Comparison of ENCODE assay signal across 10 cellular contexts in genomic region chrX:153410888-153411254, GRCh38. TPM values are rescaled to one million over a fixed set of nuclear protein-coding genes. Genes with fewer than 3 reads are reported as not detected.
DNase-seq lines count a peak whose midpoint lies in the region; ATAC-seq and TF ChIP-seq lines count a peak whose summit lies in the region.
"Had no signal": no experiment of that assay in that cellular context is flagged by ENCODE, and none has a peak within 500 bp of the region (broad histone marks: within the 10 kb centered on the region; RNA-seq: fewer than 3 reads in every experiment).

No MANE protein-coding gene starts in this region.

- no peak for DNase-seq in Calu3
- no peak for DNase-seq in esophagus muscularis mucosa (ENCODE audit: extremely low spot score)
- DNase-seq in prostate gland (ENCODE audit: low spot score) = no peak
- DNase-seq in activated CD4-positive, CD25-positive, alpha-beta regulatory T cell treated with anti-CD3 and anti-CD28 coated beads, Interleukin-2, amount 50 U/mL, for 72 hours = no peak
- DNase-seq: NCI-H526 treated with DMSO at 0.1 percent for 48 hours had no signal

- no peak for TF ChIP-seq POLR2A in esophagus muscularis mucosa (IDR thresholded peaks at IDR 0.05; ENCODE audit: low read depth)
- no peak for TF ChIP-seq POLR2A in prostate gland (IDR thresholded peaks at IDR 0.05)

- no peaks in the 10 kb centered on the region for H3K27me3 ChIP-seq in OCI-LY3 (ENCODE audit: low read depth, low read length)
- no peaks in the 10 kb centered on the region for H3K27me3 ChIP-seq in esophagus muscularis mucosa
- H3K27me3 ChIP-seq in prostate gland (replicated peaks; ENCODE audit: insufficient read depth) = no peaks in the 10 kb centered on the region

- intact Hi-C loops in Calu3 (cut with micrococcal nuclease; ENCODE audit: unreplicated experiment) = no loop called here
- intact Hi-C loops in esophagus muscularis mucosa (cut with DNase I) = no loop called here
- intact Hi-C loops in prostate gland (cut with DNase I) = no loop called here

- no peak for TF ChIP-seq CTCF in Calu3 (IDR thresholded peaks at IDR 0.05; ENCODE audit: unreplicated experiment)
- no peak for TF ChIP-seq CTCF in OCI-LY3 (IDR thresholded peaks at IDR 0.05; ENCODE audit: low read depth, low read length)
- TF ChIP-seq CTCF in esophagus muscularis mucosa (IDR thresholded peaks at IDR 0.05) = no peak
- no peak for TF ChIP-seq CTCF in prostate gland (IDR thresholded peaks at IDR 0.05)

- BruUV-seq in Calu3 (replicated peaks; lab: Mats Ljungman, UMichigan) = no TSS peak

- H3K4me1 ChIP-seq in OCI-LY3 (ENCODE audit: low read length) (peaks cover 15% of the 10 kb centered on the region), esophagus muscularis mucosa (peaks cover 0 to 18% (median 17%) of the 10 kb centered on the region in 4 donors), prostate gland (replicated peaks) (no peaks in the 10 kb centered on the region)

- H3K79me2 ChIP-seq in OCI-LY3 (ENCODE audit: low read length) = peaks cover 7% of the 10 kb centered on the region; the same call in 1 of the 2 replicates

- no peak overlapping the region for H3K27ac ChIP-seq in OCI-LY3 (ENCODE audit: low read length)
- H3K27ac ChIP-seq in esophagus muscularis mucosa (replicated peaks in 1 of 4) = no peak overlapping the region
- H3K27ac ChIP-seq in prostate gland = no peak overlapping the region
- H3K27ac ChIP-seq: epithelial cell of prostate had no signal

- H3K4me1 Mint-ChIP-seq in Calu3 (ENCODE audit: low read depth, unreplicated experiment) = no peaks in the 10 kb centered on the region

- H3K4me3 ChIP-seq in OCI-LY3 (ENCODE audit: low read length) = peak overlapping the region; percentile 98
- H3K4me3 ChIP-seq in esophagus muscularis mucosa = peak overlapping the region; percentile 60 to 68 (median 62)
- H3K4me3 ChIP-seq in prostate gland = peak overlapping the region; percentile 25 to 32

- H3K4me2 ChIP-seq in OCI-LY3 (ENCODE audit: low read length) = peak overlapping the region; percentile 99

- TF ChIP-seq EP300 in esophagus muscularis mucosa (IDR thresholded peaks at IDR 0.05) = no peak

- no peaks in the 10 kb centered on the region for H4K20me1 ChIP-seq in OCI-LY3 (ENCODE audit: insufficient read depth, low read length)

- 77% methylated on average over 9 of the region's 12 CpGs for WGBS in esophagus muscularis mucosa
- 63% methylated on average over 9 of the region's 12 CpGs for WGBS in prostate gland

- H3K36me3 Mint-ChIP-seq in Calu3 (ENCODE audit: insufficient read depth, unreplicated experiment) = peaks cover 4% of the 10 kb centered on the region

- peak overlapping the region; percentile 16 for H3K4me3 Mint-ChIP-seq in Calu3 (ENCODE audit: low read depth, unreplicated experiment)

- H2AFZ ChIP-seq in OCI-LY3 (ENCODE audit: low read depth, low read length) = peak overlapping the region; percentile 82

- ATAC-seq in HG02938 (IDR thresholded peaks at IDR 0.05; ENCODE audit: unreplicated experiment) (no peak), HG03442 (IDR thresholded peaks at IDR 0.05; ENCODE audit: unreplicated experiment) (no peak), HG02852 (IDR thresholded peaks at IDR 0.05; ENCODE audit: unreplicated experiment) (no peak)

- H3K36me3 ChIP-seq in OCI-LY3 (replicated peaks; ENCODE audit: low read depth, low read length) (no peaks in the 10 kb centered on the region), esophagus muscularis mucosa (no peaks in the 10 kb centered on the region), prostate gland (no peaks in the 10 kb centered on the region)

- H3K9me3 ChIP-seq in OCI-LY3 (ENCODE audit: insufficient read depth, low read length) (no peaks in the 10 kb centered on the region), esophagus muscularis mucosa (no peaks in the 10 kb centered on the region), prostate gland (no peaks in the 10 kb centered on the region)

- H3K9me3 Mint-ChIP-seq in Calu3 (ENCODE audit: low read depth, unreplicated experiment) = no peaks in the 10 kb centered on the region

- no peak overlapping the region for H3K27ac Mint-ChIP-seq in Calu3 (ENCODE audit: unreplicated experiment)

- peaks cover 92% of the 10 kb centered on the region for H3K27me3 Mint-ChIP-seq in Calu3 (ENCODE audit: unreplicated experiment)

- CTCF ChIA-PET in Calu3 (lab: Charles Lee) = no interaction called here

- peak overlapping the region; percentile 81; the same call in 1 of the 2 replicates for H3K9ac ChIP-seq in OCI-LY3 (ENCODE audit: low read length)

RNA-seq across cellular contexts. Expression of gene ZFP92, which starts 0.4 kb away (rescaled TPM):
- total RNA-seq in Calu3 (2022) = 0.19 and 0.22 TPM in 2 replicates
- 1 to 10 TPM; 1.2 to 3.2 (median 2.5) TPM for total RNA-seq in esophagus muscularis mucosa
- 1 to 10 TPM in 1 of 2 donors, under 1 TPM in 1; 0.23 to 3.4 TPM for total RNA-seq in prostate gland

RNA-seq across cellular contexts. Expression of gene PNMA6E, which starts 9.7 kb away (rescaled TPM):
- not detected in 2 replicates for total RNA-seq in Calu3 (2022)
- total RNA-seq in esophagus muscularis mucosa = not detected
- 1 to 10 TPM in 1 of 2 donors, not detected in 1; 6.9 TPM for total RNA-seq in prostate gland

RNA-seq across cellular contexts. Expression of gene TREX2, which starts 35.0 kb away (rescaled TPM):
- total RNA-seq in Calu3 (2022) (2.0 and 2.2 TPM in 2 replicates), esophagus muscularis mucosa (1 to 10 TPM in 2 of 4 donors, under 1 TPM in 1, not detected in 1; 0.78 to 2.3 (median 1.2) TPM), prostate gland (1 to 10 TPM; 5.8 to 6.3 TPM)

RNA-seq across cellular contexts. Expression of gene HAUS7, which starts 59.5 kb away (rescaled TPM):
- total RNA-seq in Calu3 (2022) (38.6 and 40.7 TPM in 2 replicates), esophagus muscularis mucosa (10 to 100 TPM; 23.4 to 25.8 (median 24.2) TPM), prostate gland (10 to 100 TPM; 18.1 to 35.7 TPM)

Comparison
In these comparisons a context has a peak if more than half of its experiments do, and no peak if none do; other contexts are left out.
1. H3K4me3 ChIP-seq: peak in every context shown above with its lines; median percentile 98 in OCI-LY3; 62 in esophagus muscularis mucosa; 28 in prostate gland.